ENCODE assay signal across 18 cellular contexts in genomic region chr5:111313017-111313724, GRCh38.
DNase-seq lines count a peak whose midpoint lies in the region; ATAC-seq and TF ChIP-seq lines count a peak whose summit lies in the region.
"Had no signal": no experiment of that assay in that cellular context is flagged by ENCODE, and none has a peak within 500 bp of the region (broad histone marks: within the 10 kb centered on the region; RNA-seq: fewer than 3 reads in every experiment).

No MANE protein-coding gene starts in this region.

- H3K4me1 Mint-ChIP-seq in activated naive CD4-positive, alpha-beta T cell treated with anti-CD3 and anti-CD28 coated beads, Interleukin-2, amount 10 ng/mL, durations not matched to agents 7 days and 5 days = peaks cover 21% of the 10 kb centered on the region
- H3K4me1 Mint-ChIP-seq in activated T-helper 17 cell treated with anti-CD3 and anti-CD28 coated beads, Interleukin-2, amount 50 U/mL, for 72 hours = peaks cover 54% of the 10 kb centered on the region

- no peaks in the 10 kb centered on the region for H4K20me1 ChIP-seq in smooth muscle cell (ENCODE audit: low read depth)

- H3K79me2 ChIP-seq in smooth muscle cell (ENCODE audit: low read depth) = no peaks in the 10 kb centered on the region

- peak overlapping the region; percentile 33 for H3K27ac Mint-ChIP-seq in activated naive CD4-positive, alpha-beta T cell treated with anti-CD3 and anti-CD28 coated beads, Interleukin-2, amount 10 ng/mL, durations not matched to agents 7 days and 5 days
- peak overlapping the region; percentile 93 for H3K27ac Mint-ChIP-seq in activated T-helper 17 cell treated with anti-CD3 and anti-CD28 coated beads, Interleukin-2, amount 50 U/mL, for 72 hours
- H3K27ac Mint-ChIP-seq: dendritic cell treated with granulocyte-macrophage colony-stimulating factor and Interleukin-4, amounts not matched to agents 40 ng/mL and 50 ng/mL, for 4 days had no signal

- DNase-seq in activated naive CD4-positive, alpha-beta T cell treated with anti-CD3 and anti-CD28 coated beads, Interleukin-2, amount 10 ng/mL, durations not matched to agents 7 days and 5 days = no peak
- DNase-seq in activated naive CD4-positive, alpha-beta T cell (lab: John Stamatoyannopoulos, UW) = no peak
- DNase-seq in superior temporal gyrus (ENCODE audit: extremely low spot score) = peak; percentile 32
- DNase-seq in smooth muscle cell (lab: John Stamatoyannopoulos, UW; ENCODE audit: unreplicated experiment) = no peak
- DNase-seq: activated CD8-positive, alpha-beta memory T cell treated with anti-CD3 and anti-CD28 coated beads, Interleukin-2, amount 50 U/mL, for 48 hours; DMS153; heart left ventricle; kidney; NCI-H446; PC-3; sigmoid colon had no signal

- no peaks in the 10 kb centered on the region for H3K9me3 Mint-ChIP-seq in activated naive CD4-positive, alpha-beta T cell treated with anti-CD3 and anti-CD28 coated beads, Interleukin-2, amount 10 ng/mL, durations not matched to agents 7 days and 5 days
- H3K9me3 Mint-ChIP-seq in activated T-helper 17 cell treated with anti-CD3 and anti-CD28 coated beads, Interleukin-2, amount 50 U/mL, for 72 hours = no peaks in the 10 kb centered on the region
- H3K9me3 Mint-ChIP-seq: dendritic cell treated with granulocyte-macrophage colony-stimulating factor and Interleukin-4, amounts not matched to agents 40 ng/mL and 50 ng/mL, for 4 days had no signal

- H3K4me1 ChIP-seq in smooth muscle cell (ENCODE audit: low read depth) = peaks cover 4% of the 10 kb centered on the region
- H3K4me1 ChIP-seq: heart left ventricle, sigmoid colon had no signal

- no peaks in the 10 kb centered on the region for H3K36me3 ChIP-seq in smooth muscle cell (ENCODE audit: low read depth)
- H3K36me3 ChIP-seq: heart left ventricle, sigmoid colon had no signal

- 89% methylated on average over 2 of the region's 2 CpGs for WGBS in smooth muscle cell (ENCODE audit: low lambda C conversion rate)

- peaks cover 22% of the 10 kb centered on the region for H3K36me3 Mint-ChIP-seq in activated naive CD4-positive, alpha-beta T cell treated with anti-CD3 and anti-CD28 coated beads, Interleukin-2, amount 10 ng/mL, durations not matched to agents 7 days and 5 days
- H3K36me3 Mint-ChIP-seq in activated T-helper 17 cell treated with anti-CD3 and anti-CD28 coated beads, Interleukin-2, amount 50 U/mL, for 72 hours (ENCODE audit: low read depth) = peaks cover 4% of the 10 kb centered on the region

- no peaks in the 10 kb centered on the region for H3F3A ChIP-seq in smooth muscle cell (ENCODE audit: low read depth)

- TF ChIP-seq CTCF in smooth muscle cell (IDR thresholded peaks at IDR 0.05; ENCODE audit: borderline replicate concordance, insufficient read depth, poor library complexity, severe bottlenecking) = no peak

- no peaks in the 10 kb centered on the region for H3K9me3 ChIP-seq in smooth muscle cell (replicated peaks; ENCODE audit: low read depth)
- H3K9me3 ChIP-seq: heart left ventricle, sigmoid colon had no signal

- no peaks in the 10 kb centered on the region for H3K27me3 ChIP-seq in smooth muscle cell (ENCODE audit: low read depth)
- H3K27me3 ChIP-seq: heart left ventricle, sigmoid colon had no signal

- H3K9ac ChIP-seq in smooth muscle cell (ENCODE audit: low read depth) = no peak overlapping the region

- no peaks in the 10 kb centered on the region for H3K27me3 Mint-ChIP-seq in activated naive CD4-positive, alpha-beta T cell treated with anti-CD3 and anti-CD28 coated beads, Interleukin-2, amount 10 ng/mL, durations not matched to agents 7 days and 5 days
- H3K27me3 Mint-ChIP-seq in activated T-helper 17 cell treated with anti-CD3 and anti-CD28 coated beads, Interleukin-2, amount 50 U/mL, for 72 hours = no peaks in the 10 kb centered on the region
- H3K27me3 Mint-ChIP-seq: dendritic cell treated with granulocyte-macrophage colony-stimulating factor and Interleukin-4, amounts not matched to agents 40 ng/mL and 50 ng/mL, for 4 days had no signal

- H3K4me3 Mint-ChIP-seq in activated naive CD4-positive, alpha-beta T cell treated with anti-CD3 and anti-CD28 coated beads, Interleukin-2, amount 10 ng/mL, durations not matched to agents 7 days and 5 days = no peak overlapping the region
- H3K4me3 Mint-ChIP-seq in activated T-helper 17 cell treated with anti-CD3 and anti-CD28 coated beads, Interleukin-2, amount 50 U/mL, for 72 hours = peak overlapping the region; percentile 35
- H3K4me3 Mint-ChIP-seq: dendritic cell treated with granulocyte-macrophage colony-stimulating factor and Interleukin-4, amounts not matched to agents 40 ng/mL and 50 ng/mL, for 4 days had no signal

- H2AFZ ChIP-seq in smooth muscle cell (ENCODE audit: low read depth) = no peak overlapping the region

- no peak overlapping the region for H3K4me2 ChIP-seq in smooth muscle cell

- H3K4me3 ChIP-seq in smooth muscle cell = no peak overlapping the region
- H3K4me3 ChIP-seq: heart left ventricle, K562, sigmoid colon had no signal

- CTCF ChIA-PET in activated naive CD4-positive, alpha-beta T cell treated with anti-CD3 and anti-CD28 coated beads, Interleukin-2, amount 10 ng/mL, durations not matched to agents 7 days and 5 days (lab: Charles Lee) = interaction anchor here (0.6 kb wide), 1 partner anchor 184 kb away, joined by 3 read pairs; no protein-coding TSS in a partner anchor

- peak; percentile 58 for ATAC-seq in HG02571 (IDR thresholded peaks at IDR 0.05; ENCODE audit: unreplicated experiment)
- ATAC-seq in activated T-helper 17 cell treated with anti-CD3 and anti-CD28 coated beads, Interleukin-2, amount 50 U/mL, for 72 hours (replicated peaks) = peak; percentile 91
- ATAC-seq in GM21576 (IDR thresholded peaks at IDR 0.05; ENCODE audit: unreplicated experiment) = no peak
- no peak for ATAC-seq in GM21390 (IDR thresholded peaks at IDR 0.05; ENCODE audit: unreplicated experiment)
- ATAC-seq: esophagus mucosa, heart left ventricle, K562, PC-3 had no signal

- H3K27ac ChIP-seq in smooth muscle cell (ENCODE audit: low read depth) = no peak overlapping the region
- H3K27ac ChIP-seq: heart left ventricle, sigmoid colon had no signal

Comparison
In these comparisons a context has a peak if more than half of its experiments do, and no peak if none do; other contexts are left out.
1. ATAC-seq: peak in HG02571 (single experiment) and activated T-helper 17 cell treated with anti-CD3 and anti-CD28 coated beads, Interleukin-2, amount 50 U/mL, for 72 hours (single experiment); none in GM21576 (single experiment) and GM21390 (single experiment).